ENCODE assay signal across 11 cellular contexts in genomic region chr18:72181241-72181764, GRCh38.
DNase-seq lines count a peak whose midpoint lies in the region; ATAC-seq and TF ChIP-seq lines count a peak whose summit lies in the region.
"Had no signal": no experiment of that assay in that cellular context is flagged by ENCODE, and none has a peak within 500 bp of the region (broad histone marks: within the 10 kb centered on the region; RNA-seq: fewer than 3 reads in every experiment).

No MANE protein-coding gene starts in this region.

- no peaks in the 10 kb centered on the region for H3K4me1 Mint-ChIP-seq in activated CD4-positive, alpha-beta memory T cell treated with anti-CD3 and anti-CD28 coated beads for 36 hours (ENCODE audit: low read depth)
- peaks cover 4% of the 10 kb centered on the region for H3K4me1 Mint-ChIP-seq in activated CD4-positive, alpha-beta memory T cell treated with anti-CD3 and anti-CD28 coated beads, Interleukin-2, amount 10 ng/mL, durations not matched to agents 7 days and 5 days
- no peaks in the 10 kb centered on the region for H3K4me1 Mint-ChIP-seq in endothelial cell (ENCODE audit: unreplicated experiment)

- H3K4me1 ChIP-seq in mucosa of descending colon (ENCODE audit: low read depth) = no peaks in the 10 kb centered on the region
- no peaks in the 10 kb centered on the region for H3K4me1 ChIP-seq in lower lobe of right lung

- H3K4me3 Mint-ChIP-seq in activated CD4-positive, alpha-beta memory T cell treated with anti-CD3 and anti-CD28 coated beads for 36 hours = no peak overlapping the region
- H3K4me3 Mint-ChIP-seq in activated CD4-positive, alpha-beta memory T cell treated with anti-CD3 and anti-CD28 coated beads, Interleukin-2, amount 10 ng/mL, durations not matched to agents 7 days and 5 days = no peak overlapping the region
- no peak overlapping the region for H3K4me3 Mint-ChIP-seq in endothelial cell (ENCODE audit: unreplicated experiment)

- ATAC-seq in GM21619 (IDR thresholded peaks at IDR 0.05; ENCODE audit: unreplicated experiment) (peak; percentile 92), HG03432 (IDR thresholded peaks at IDR 0.05; ENCODE audit: unreplicated experiment) (peak; percentile 91), mucosa of descending colon (peak; percentile 10), lower lobe of right lung (no peak)
- ATAC-seq: right cardiac atrium had no signal

- DNase-seq in activated CD4-positive, alpha-beta memory T cell treated with anti-CD3 and anti-CD28 coated beads for 36 hours = peak; percentile 10
- DNase-seq in activated CD4-positive, alpha-beta memory T cell treated with anti-CD3 and anti-CD28 coated beads, Interleukin-2, amount 10 ng/mL, durations not matched to agents 7 days and 5 days = no peak
- DNase-seq in mucosa of descending colon (no peak), lower lobe of right lung (no peak), NCI-H2029 treated with DMSO at 0.1 percent for 48 hours (lab: John Stamatoyannopoulos, UW) (no peak), endothelial cell (ENCODE audit: low spot score) (no peak)
- DNase-seq: NCI-H1417 treated with DMSO at 0.1 percent for 48 hours, right cardiac atrium had no signal

- no peak overlapping the region for H3K27ac ChIP-seq in lower lobe of right lung
- H3K27ac ChIP-seq: RWPE1 had no signal

- no peak overlapping the region for H3K4me3 ChIP-seq in mucosa of descending colon
- H3K4me3 ChIP-seq in lower lobe of right lung = no peak overlapping the region

- peaks cover 8% of the 10 kb centered on the region for H3K9me3 Mint-ChIP-seq in activated CD4-positive, alpha-beta memory T cell treated with anti-CD3 and anti-CD28 coated beads for 36 hours
- peaks cover 5% of the 10 kb centered on the region for H3K9me3 Mint-ChIP-seq in activated CD4-positive, alpha-beta memory T cell treated with anti-CD3 and anti-CD28 coated beads, Interleukin-2, amount 10 ng/mL, durations not matched to agents 7 days and 5 days
- H3K9me3 Mint-ChIP-seq in endothelial cell (ENCODE audit: unreplicated experiment) = peaks cover 24% of the 10 kb centered on the region

- intact Hi-C loops in activated CD4-positive, alpha-beta memory T cell treated with anti-CD3 and anti-CD28 coated beads for 36 hours (cut with micrococcal nuclease) = no loop called here
- intact Hi-C loops in mucosa of descending colon (cut with DNase I, micrococcal nuclease) (no loop called here), lower lobe of right lung (cut with DNase I) (no loop called here)

- H3K36me3 Mint-ChIP-seq in activated CD4-positive, alpha-beta memory T cell treated with anti-CD3 and anti-CD28 coated beads for 36 hours = no peaks in the 10 kb centered on the region
- H3K36me3 Mint-ChIP-seq in activated CD4-positive, alpha-beta memory T cell treated with anti-CD3 and anti-CD28 coated beads, Interleukin-2, amount 10 ng/mL, durations not matched to agents 7 days and 5 days (ENCODE audit: low read depth) = no peaks in the 10 kb centered on the region
- H3K36me3 Mint-ChIP-seq in endothelial cell (ENCODE audit: low read depth, unreplicated experiment) = no peaks in the 10 kb centered on the region

- POLR2A ChIA-PET in activated CD4-positive, alpha-beta memory T cell treated with anti-CD3 and anti-CD28 coated beads for 36 hours (lab: Charles Lee) = no interaction called here
- POLR2A ChIA-PET in activated CD4-positive, alpha-beta memory T cell treated with anti-CD3 and anti-CD28 coated beads, Interleukin-2, amount 10 ng/mL, durations not matched to agents 7 days and 5 days (lab: Charles Lee) = no interaction called here

- H3K27ac Mint-ChIP-seq in activated CD4-positive, alpha-beta memory T cell treated with anti-CD3 and anti-CD28 coated beads for 36 hours = no peak overlapping the region
- no peak overlapping the region for H3K27ac Mint-ChIP-seq in activated CD4-positive, alpha-beta memory T cell treated with anti-CD3 and anti-CD28 coated beads, Interleukin-2, amount 10 ng/mL, durations not matched to agents 7 days and 5 days
- H3K27ac Mint-ChIP-seq in endothelial cell (ENCODE audit: unreplicated experiment) = no peak overlapping the region

- H3K36me3 ChIP-seq in mucosa of descending colon (ENCODE audit: low read depth) (no peaks in the 10 kb centered on the region), lower lobe of right lung (no peaks in the 10 kb centered on the region)

- CTCF ChIA-PET in activated CD4-positive, alpha-beta memory T cell treated with anti-CD3 and anti-CD28 coated beads for 36 hours (lab: Charles Lee) = no interaction called here
- CTCF ChIA-PET in activated CD4-positive, alpha-beta memory T cell treated with anti-CD3 and anti-CD28 coated beads, Interleukin-2, amount 10 ng/mL, durations not matched to agents 7 days and 5 days (lab: Charles Lee) = no interaction called here

- no peaks in the 10 kb centered on the region for H3K27me3 Mint-ChIP-seq in activated CD4-positive, alpha-beta memory T cell treated with anti-CD3 and anti-CD28 coated beads for 36 hours
- H3K27me3 Mint-ChIP-seq in activated CD4-positive, alpha-beta memory T cell treated with anti-CD3 and anti-CD28 coated beads, Interleukin-2, amount 10 ng/mL, durations not matched to agents 7 days and 5 days = no peaks in the 10 kb centered on the region
- H3K27me3 Mint-ChIP-seq in endothelial cell (ENCODE audit: unreplicated experiment) = peaks cover 1% of the 10 kb centered on the region

- H3K9me3 ChIP-seq in mucosa of descending colon = peaks cover 8% of the 10 kb centered on the region
- H3K9me3 ChIP-seq in lower lobe of right lung = no peaks in the 10 kb centered on the region

- TF ChIP-seq CTCF in mucosa of descending colon (IDR thresholded peaks at IDR 0.05) = no peak
- TF ChIP-seq CTCF in lower lobe of right lung (IDR thresholded peaks at IDR 0.05) = no peak
- TF ChIP-seq CTCF in endothelial cell (IDR thresholded peaks at IDR 0.05; ENCODE audit: unreplicated experiment) = no peak

- H3K27me3 ChIP-seq in lower lobe of right lung (ENCODE audit: low read depth) = no peaks in the 10 kb centered on the region

Comparison
In these comparisons a context has a peak if more than half of its experiments do, and no peak if none do; other contexts are left out.
1. ATAC-seq: peak in GM21619 (single experiment), HG03432 (single experiment) and mucosa of descending colon (single experiment); none in lower lobe of right lung (0 of 2).